ENCODE assay signal across 8 cellular contexts in genomic region chr10:128124813-128125403, GRCh38. TPM values are rescaled to one million over a fixed set of nuclear protein-coding genes. Genes with fewer than 3 reads are reported as not detected.
A peak's percentile ranks its signal among the peaks of the same experiment; 100 is the strongest.
DNase-seq lines count a peak whose midpoint lies in the region; ATAC-seq and TF ChIP-seq lines count a peak whose summit lies in the region.

No MANE protein-coding gene starts in this region.

- H3K4me3 ChIP-seq in HUES64 (ENCODE audit: low read length) (peak overlapping the region; percentile 95), astrocyte of the spinal cord (ENCODE audit: low read depth, low read length) (peak overlapping the region; percentile 74), mucosa of rectum (ENCODE audit: low read length in 2 of 2) (peak overlapping the region; percentile 63 to 77), esophagus muscularis mucosa (no peak overlapping the region)

- intact Hi-C loops in CD4-positive, alpha-beta T cell (cut with DNase I, micrococcal nuclease), result loop anchor here (1.0 to 10.0 kb wide), 3 partner anchors 25 to 1340 kb away; partner anchors contain the start of gene MGMT (in 1 of the 2)
- intact Hi-C loops in esophagus muscularis mucosa (cut with DNase I), result no loop called here

- no peaks in the 10 kb centered on the region for H3K9me3 Mint-ChIP-seq in CD4-positive, alpha-beta T cell

- no peaks in the 10 kb centered on the region for H3K9me3 ChIP-seq in CD4-positive, alpha-beta T cell (ENCODE audit: control insufficient read depth, low read length)
- no peaks in the 10 kb centered on the region for H3K9me3 ChIP-seq in HUES64 (ENCODE audit: insufficient read depth, low read depth, low read length)
- H3K9me3 ChIP-seq in mucosa of rectum (ENCODE audit: control insufficient read depth in 2 of 2, low read length in 2 of 2), result no peaks in the 10 kb centered on the region
- H3K9me3 ChIP-seq in esophagus muscularis mucosa, result no peaks in the 10 kb centered on the region

- H3K9ac ChIP-seq in HUES64 (ENCODE audit: low read depth, low read length) (peak overlapping the region; percentile 90; the same call in 1 of the 2 replicates), mucosa of rectum (ENCODE audit: low read depth in 1 of 2, low read length in 2 of 2) (peak overlapping the region in 1 of 2 donors; percentile 62)

- TF ChIP-seq CTCF in CD4-positive, alpha-beta T cell (IDR thresholded peaks at IDR 0.05), result no peak
- TF ChIP-seq CTCF in astrocyte of the spinal cord (IDR thresholded peaks at IDR 0.05; ENCODE audit: low read depth, low read length), result no peak
- no peak for TF ChIP-seq CTCF in esophagus muscularis mucosa (IDR thresholded peaks at IDR 0.05)

- peaks cover 9% of the 10 kb centered on the region for H3K4me1 ChIP-seq in HUES64 (ENCODE audit: insufficient read depth, low read length)
- H3K4me1 ChIP-seq in mucosa of rectum (ENCODE audit: control insufficient read depth in 2 of 2, insufficient read depth in 2 of 2, low read length in 2 of 2), result peaks cover 9 to 11% of the 10 kb centered on the region in 2 donors
- H3K4me1 ChIP-seq in esophagus muscularis mucosa, result peaks cover 12 to 23% (median 21%) of the 10 kb centered on the region in 4 donors

- no peak for TF ChIP-seq POLR2A in esophagus muscularis mucosa (IDR thresholded peaks at IDR 0.05; ENCODE audit: low read depth)

- CTCF ChIA-PET in CD4-positive, alpha-beta T cell (lab: Charles Lee), result interaction anchor here (0.5 kb wide), 1 partner anchor 85 kb away, joined by 3 read pairs; no protein-coding TSS in a partner anchor

- no peak for TF ChIP-seq EP300 in esophagus muscularis mucosa (IDR thresholded peaks at IDR 0.05)

- H3K27me3 ChIP-seq in CD4-positive, alpha-beta T cell (ENCODE audit: control insufficient read depth, insufficient read depth, low read length), result peaks cover 28% of the 10 kb centered on the region
- peaks cover 5% of the 10 kb centered on the region; the same call in 1 of the 2 replicates for H3K27me3 ChIP-seq in HUES64 (ENCODE audit: insufficient read depth, low read length)
- no peaks in the 10 kb centered on the region for H3K27me3 ChIP-seq in mucosa of rectum (ENCODE audit: control insufficient read depth in 2 of 2, insufficient read depth in 2 of 2, low read length in 2 of 2)
- H3K27me3 ChIP-seq in esophagus muscularis mucosa, result peaks cover 0 to 51% (median 40%) of the 10 kb centered on the region in 4 donors

- H3K36me3 Mint-ChIP-seq in CD4-positive, alpha-beta T cell (ENCODE audit: low read depth), result no peaks in the 10 kb centered on the region

- in situ Hi-C loops in astrocyte of the spinal cord (cut with HindIII; ENCODE audit: low sequenced_read_pairs), result no loop called here

- POLR2A ChIA-PET in CD4-positive, alpha-beta T cell (lab: Charles Lee), result interaction anchor here (0.7 to 1.5 kb wide), 4 partner anchors 9 to 1985 kb away, joined by 3 to 5 read pairs (median 3); no protein-coding TSS in a partner anchor

- peak overlapping the region; percentile 91 for H3K4me3 Mint-ChIP-seq in CD4-positive, alpha-beta T cell

- H3K36me3 ChIP-seq in HUES64 (ENCODE audit: insufficient read depth, low read length), result peaks cover 32% of the 10 kb centered on the region
- no peaks in the 10 kb centered on the region for H3K36me3 ChIP-seq in mucosa of rectum (ENCODE audit: control insufficient read depth in 2 of 2, insufficient read depth in 2 of 2, low read length in 2 of 2)
- H3K36me3 ChIP-seq in esophagus muscularis mucosa, result no peaks in the 10 kb centered on the region

- peaks cover 32% of the 10 kb centered on the region for H3K4me1 Mint-ChIP-seq in CD4-positive, alpha-beta T cell (ENCODE audit: low read depth)

- no peak for ATAC-seq in CD4-positive, alpha-beta T cell (ENCODE audit: poor library complexity)
- no peak for ATAC-seq in GM21515 (IDR thresholded peaks at IDR 0.05; ENCODE audit: unreplicated experiment)

- no peak for DNase-seq in CD4-positive, alpha-beta T cell
- no peak for DNase-seq in astrocyte of the spinal cord (ENCODE audit: low read depth, low spot score)
- DNase-seq in NOMO-1 treated with dmso at 0.1 percent for 144 hours (lab: John Stamatoyannopoulos, UW; ENCODE audit: unreplicated experiment), result no peak
- no peak for DNase-seq in NCI-H2227 treated with DMSO at 0.1 percent for 48 hours (lab: John Stamatoyannopoulos, UW)
- DNase-seq in esophagus muscularis mucosa (ENCODE audit: extremely low spot score), result no peak

- H3K27ac ChIP-seq in CD4-positive, alpha-beta T cell (ENCODE audit: low read depth, low read length), result no peak overlapping the region
- no peak overlapping the region for H3K27ac ChIP-seq in HUES64 (ENCODE audit: low read depth, low read length)
- H3K27ac ChIP-seq in mucosa of rectum (ENCODE audit: low read depth in 2 of 2, low read length in 2 of 2), result no peak overlapping the region
- H3K27ac ChIP-seq in esophagus muscularis mucosa (replicated peaks in 1 of 4), result no peak overlapping the region

- peaks cover 48% of the 10 kb centered on the region for H3K27me3 Mint-ChIP-seq in CD4-positive, alpha-beta T cell

- H3K27ac Mint-ChIP-seq in CD4-positive, alpha-beta T cell, result peak overlapping the region; percentile 16

- WGBS in HUES64, result 38% methylated on average over 11 of the region's 11 CpGs
- WGBS in esophagus muscularis mucosa, result 49% methylated on average over 11 of the region's 11 CpGs

RNA-seq across cellular contexts. Expression of gene MKI67, which starts 1.3 kb away (rescaled TPM):
- 1 to 10 TPM in 1 of 2 experiments, under 1 TPM in 1; 0.92 to 1.2 TPM for total RNA-seq in CD4-positive, alpha-beta T cell
- polyA plus RNA-seq in HUES64 (2013, experiment 1 of 2), result 31.3 TPM
- polyA plus RNA-seq in HUES64 (2013, experiment 2 of 2), result 43.7 TPM
- 1 to 10 TPM in 1 of 4 donors, under 1 TPM in 3; 0.17 to 1.2 (median 0.87) TPM for total RNA-seq in esophagus muscularis mucosa

Comparison
In these comparisons a context has a peak if more than half of its experiments do, and no peak if none do; other contexts are left out.
1. H3K4me3 ChIP-seq: peak in HUES64 (single experiment), astrocyte of the spinal cord (single experiment) and mucosa of rectum (2 of 2); none in esophagus muscularis mucosa (0 of 4).